In the genomic region with DNA sequence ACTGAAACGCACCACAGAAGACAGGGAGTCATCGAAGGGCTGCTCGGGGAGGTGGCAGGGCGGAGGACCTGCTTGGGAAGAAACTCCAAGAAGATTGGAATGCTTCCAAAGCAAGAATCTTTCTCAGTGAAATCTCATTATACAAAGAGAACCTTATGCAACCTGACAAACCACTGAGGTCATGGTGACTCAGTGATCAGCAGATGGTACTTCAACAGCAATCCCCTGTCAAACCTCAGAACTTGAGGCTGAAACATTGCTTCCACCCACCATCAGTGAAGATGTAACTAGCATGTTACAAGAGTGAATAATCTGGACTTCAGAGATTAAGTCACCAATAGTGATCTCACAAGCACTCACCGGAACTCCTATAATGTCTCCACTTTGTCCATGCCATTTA, we compare ENCODE assay signal across 7 cellular contexts.
DNase-seq lines count a peak whose midpoint lies in the region; ATAC-seq, FAIRE-seq and TF ChIP-seq lines count a peak whose summit lies in the region.
"Not testable (repeated sequence)": the region's sequence is repeated elsewhere in the genome, so short reads cannot be mapped to it uniquely, and the experiment has no call there.

No MANE protein-coding gene starts in this region.

- POLR2A ChIA-PET in IMR-90 (lab: Charles Lee; ENCODE audit: unreplicated experiment), result not testable (repeated sequence)

- no CpG with 5 or more reads among the region's 5 CpGs for WGBS in IMR-90 (ENCODE audit: extremely low coverage in 2 of 2, insufficient read length in 1 of 2), 2 experiments

- H3K4me1 Mint-ChIP-seq in activated T-cell treated with anti-CD3 and anti-CD28 coated beads, Interleukin-2, amount 50 U/mL, for 72 hours (ENCODE audit: low read depth), result not testable (repeated sequence)

- dilution Hi-C loops in IMR-90 (cut with HindIII; ENCODE audit: low sequenced_read_pairs, unreplicated experiment), result not testable (repeated sequence)

- H3K79me2 ChIP-seq in osteoblast (ENCODE audit: insufficient read depth, low read length), result not testable (repeated sequence)

- not testable (repeated sequence) for H3K4me3 ChIP-seq in IMR-90 (ENCODE audit: insufficient read depth, low read depth, low read length); bronchial epithelial cell (ENCODE audit: low read depth, low read length); left lung; osteoblast (ENCODE audit: insufficient read depth, low read length); upper lobe of right lung

- H4K8ac ChIP-seq in IMR-90 (ENCODE audit: low read depth in 2 of 2, low read length in 2 of 2), result not testable (repeated sequence)

- not testable (repeated sequence) for DNase-seq in IMR-90; activated T-cell treated with anti-CD3 and anti-CD28 coated beads, Interleukin-2, amount 50 U/mL, for 72 hours; bronchial epithelial cell (ENCODE audit: low read depth); left lung; osteoblast (ENCODE audit: insufficient read length, low spot score, missing footprints); upper lobe of right lung

- not testable (repeated sequence) for H3K79me1 ChIP-seq in IMR-90 (ENCODE audit: low read depth in 1 of 2, low read length in 2 of 2)

- H3K4me2 ChIP-seq in IMR-90 (ENCODE audit: low read depth, low read length), result peak overlapping the region; percentile 47; the same call in 1 of the 2 replicates
- not testable (repeated sequence) for H3K4me2 ChIP-seq in osteoblast (ENCODE audit: insufficient read depth, low read length)

- ATAC-seq in IMR-90 (ENCODE audit: low read depth) (peak; percentile 80), SK-N-SH treated with all-trans-retinoic acid at 6 μM for 48 hours (peak; percentile 82), left lung (peak; percentile 33), upper lobe of right lung (peak; percentile 72)
- peak; percentile 98 for ATAC-seq in activated T-cell treated with anti-CD3 and anti-CD28 coated beads, Interleukin-2, amount 50 U/mL, for 72 hours (replicated peaks in 1 of 2)

- not testable (repeated sequence) for H3K23ac ChIP-seq in IMR-90 (ENCODE audit: low read depth, low read length)

- H3K14ac ChIP-seq in IMR-90 (replicated peaks; ENCODE audit: low read depth, low read length), result not testable (repeated sequence)

- peak overlapping the region; percentile 74; the same call in 1 of the 2 replicates for H2BK120ac ChIP-seq in IMR-90 (ENCODE audit: low read depth, low read length)

- H4K91ac ChIP-seq in IMR-90 (ENCODE audit: insufficient read depth, low read depth, low read length), result not testable (repeated sequence)

- H2BK20ac ChIP-seq in IMR-90 (ENCODE audit: low read depth, low read length), result not testable (repeated sequence)

- not testable (repeated sequence) for H3K4me1 ChIP-seq in IMR-90 (ENCODE audit: control insufficient read depth, insufficient read depth, low read length); left lung; osteoblast (ENCODE audit: insufficient read depth, low read length); upper lobe of right lung

- H3K56ac ChIP-seq in IMR-90 (ENCODE audit: extremely low read depth, insufficient read depth, low read length), result not testable (repeated sequence)

- H4K5ac ChIP-seq in IMR-90 (ENCODE audit: low read depth, low read length), result not testable (repeated sequence)

- not testable (repeated sequence) for BruUV-seq in IMR-90 (replicated peaks; lab: Mats Ljungman, UMichigan)

- not testable (repeated sequence) for H3K36me3 Mint-ChIP-seq in activated T-cell treated with anti-CD3 and anti-CD28 coated beads, Interleukin-2, amount 50 U/mL, for 72 hours (ENCODE audit: insufficient read depth in 2 of 2)

- H3K27me3 ChIP-seq in IMR-90 (ENCODE audit: control insufficient read depth, insufficient read depth, low read length); bronchial epithelial cell (ENCODE audit: control insufficient read depth, insufficient read depth, low read length); left lung; osteoblast (ENCODE audit: insufficient read depth, low read length); upper lobe of right lung: not testable (repeated sequence)

- TF ChIP-seq CTCF in IMR-90 (conservative IDR thresholded peaks at IDR 0.05; ENCODE audit: low read depth, low read length); bronchial epithelial cell (IDR thresholded peaks at IDR 0.05; ENCODE audit: insufficient read depth, low read length, severe bottlenecking); left lung (IDR thresholded peaks at IDR 0.05); osteoblast (IDR thresholded peaks at IDR 0.05; ENCODE audit: extremely low read depth, low read depth, low read length); upper lobe of right lung (IDR thresholded peaks at IDR 0.05): not testable (repeated sequence)

- H3K9ac ChIP-seq in IMR-90 (ENCODE audit: low read depth, low read length), result not testable (repeated sequence)

- not testable (repeated sequence) for H3K36me3 ChIP-seq in IMR-90 (ENCODE audit: control insufficient read depth, insufficient read depth, low read length); bronchial epithelial cell (ENCODE audit: control insufficient read depth, insufficient read depth, low read length); left lung; osteoblast (ENCODE audit: insufficient read depth, low read length); upper lobe of right lung

- not testable (repeated sequence) for TF ChIP-seq POLR2A in IMR-90 (IDR thresholded peaks at IDR 0.05; ENCODE audit: low read depth, low read length)

- not testable (repeated sequence) for H2AFZ ChIP-seq in IMR-90 (replicated peaks; ENCODE audit: low read length, poor library complexity); osteoblast (ENCODE audit: low read length)

- H3K27ac Mint-ChIP-seq in activated T-cell treated with anti-CD3 and anti-CD28 coated beads, Interleukin-2, amount 50 U/mL, for 72 hours, result not testable (repeated sequence)

- FAIRE-seq in bronchial epithelial cell (lab: Jason Lieb, UNC), result peak; percentile 99

- H3K27me3 Mint-ChIP-seq in activated T-cell treated with anti-CD3 and anti-CD28 coated beads, Interleukin-2, amount 50 U/mL, for 72 hours (ENCODE audit: low read depth), result peaks cover 12% of the 10 kb centered on the region

- intact Hi-C loops in IMR-90 (cut with micrococcal nuclease); left lung (cut with DNase I); upper lobe of right lung (cut with DNase I): not testable (repeated sequence)

- H3K4me3 Mint-ChIP-seq in activated T-cell treated with anti-CD3 and anti-CD28 coated beads, Interleukin-2, amount 50 U/mL, for 72 hours, result not testable (repeated sequence)

- not testable (repeated sequence) for H2AK5ac ChIP-seq in IMR-90 (ENCODE audit: low read depth, low read length)

- not testable (repeated sequence) for H3K9me3 ChIP-seq in IMR-90 (ENCODE audit: control insufficient read depth, insufficient read depth, low read length); left lung; osteoblast (ENCODE audit: low read depth, low read length); upper lobe of right lung

- in situ Hi-C loops in IMR-90 (cut with MboI; ENCODE audit: low sequenced_read_pairs), result not testable (repeated sequence)

- H3K4ac ChIP-seq in IMR-90 (ENCODE audit: low read depth, low read length), result not testable (repeated sequence)

- TF ChIP-seq RAD21 in IMR-90 (IDR thresholded peaks at IDR 0.05; ENCODE audit: low read length), result not testable (repeated sequence)

- not testable (repeated sequence) for H4K20me1 ChIP-seq in IMR-90 (ENCODE audit: insufficient read depth, low read length); osteoblast (ENCODE audit: insufficient read depth, low read length)

- H2AK9ac ChIP-seq in IMR-90 (replicated peaks; ENCODE audit: low read depth, low read length, poor library complexity), result not testable (repeated sequence)

- H3K9me3 Mint-ChIP-seq in activated T-cell treated with anti-CD3 and anti-CD28 coated beads, Interleukin-2, amount 50 U/mL, for 72 hours, result not testable (repeated sequence)

- not testable (repeated sequence) for H3K18ac ChIP-seq in IMR-90 (ENCODE audit: low read depth, low read length)

- not testable (repeated sequence) for H3K27ac ChIP-seq in IMR-90 (ENCODE audit: insufficient read depth, low read length); left lung; upper lobe of right lung
- peak overlapping the region; percentile 58 for H3K27ac ChIP-seq in osteoblast (ENCODE audit: low read depth, low read length)

- not testable (repeated sequence) for H2BK15ac ChIP-seq in IMR-90 (ENCODE audit: low read depth, low read length)

- H2BK5ac ChIP-seq in IMR-90 (ENCODE audit: low read depth, low read length, poor library complexity, severe bottlenecking), result not testable (repeated sequence)

- H3K9me1 ChIP-seq in IMR-90 (ENCODE audit: insufficient read depth, low read length), result not testable (repeated sequence)

- CTCF ChIA-PET in IMR-90 (lab: Yijun Ruan, JAX), result not testable (repeated sequence)

Comparison
In these comparisons a context has a peak if more than half of its experiments do, and no peak if none do; other contexts are left out.
1. ATAC-seq: peak in every context shown above with its lines; median percentile 98 in activated T-cell treated with anti-CD3 and anti-CD28 coated beads, Interleukin-2, amount 50 U/mL, for 72 hours; 82 in SK-N-SH treated with all-trans-retinoic acid at 6 μM for 48 hours; 80 in IMR-90; 72 in upper lobe of right lung; 33 in left lung.